11 cellular contexts compared by ENCODE assay signal in the genomic region with DNA sequence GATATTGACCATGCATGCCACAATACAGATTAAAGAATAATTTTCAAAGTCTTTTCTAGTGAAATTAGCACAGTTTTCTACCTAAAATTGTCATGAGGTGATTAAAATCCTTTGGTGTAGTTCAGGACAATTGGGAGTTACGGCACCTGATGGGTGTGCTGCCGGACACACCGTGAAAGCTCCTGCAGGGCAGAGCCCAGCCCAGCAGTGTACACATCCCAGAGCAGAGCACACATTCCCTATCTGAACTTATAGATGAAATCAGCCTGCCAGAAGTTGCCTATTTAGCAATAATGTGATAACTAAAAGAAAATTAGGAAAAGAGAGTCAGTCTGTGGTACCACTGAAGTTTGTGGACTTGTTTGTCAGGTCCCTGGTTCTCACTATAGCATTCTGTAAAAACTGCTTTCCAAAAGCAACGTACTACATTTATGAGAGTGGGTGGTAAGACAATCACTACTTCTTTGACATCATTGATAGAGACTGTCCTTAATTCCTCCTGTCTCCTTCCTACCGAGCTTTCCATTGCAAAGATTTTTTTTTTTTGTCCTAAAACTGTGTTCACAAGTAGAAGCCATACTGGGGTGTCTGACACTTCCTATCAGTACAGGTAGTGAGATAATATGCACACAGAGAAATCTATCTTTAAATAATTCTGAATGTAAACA. TPM values are rescaled to one million over a fixed set of nuclear protein-coding genes. Genes with fewer than 3 reads are reported as not detected.
DNase-seq lines count a peak whose midpoint lies in the region; ATAC-seq and TF ChIP-seq lines count a peak whose summit lies in the region.
"Had no signal": no experiment of that assay in that cellular context is flagged by ENCODE, and none has a peak within 500 bp of the region (broad histone marks: within the 10 kb centered on the region; RNA-seq: fewer than 3 reads in every experiment).

No MANE protein-coding gene starts in this region.

- H3K4me3 ChIP-seq in muscle layer of duodenum (ENCODE audit: low read depth in 1 of 2, low read length in 2 of 2) (peak overlapping the region in 1 of 2 donors; percentile 54), endodermal cell (ENCODE audit: low read length) (no peak overlapping the region), uterus (no peak overlapping the region)

- no peak for TF ChIP-seq CTCF in CD4-positive, alpha-beta T cell (IDR thresholded peaks at IDR 0.05)
- TF ChIP-seq CTCF in endodermal cell (conservative IDR thresholded peaks at IDR 0.05) (no peak), uterus (IDR thresholded peaks at IDR 0.05) (no peak)

- TF ChIP-seq POLR2A in uterus (IDR thresholded peaks at IDR 0.05), result no peak

- H3K27me3 ChIP-seq in CD4-positive, alpha-beta T cell (ENCODE audit: control insufficient read depth, insufficient read depth, low read length), result no peaks in the 10 kb centered on the region
- H3K27me3 ChIP-seq in muscle layer of duodenum (ENCODE audit: low read depth, low read length) (no peaks in the 10 kb centered on the region), endodermal cell (ENCODE audit: control insufficient read depth, insufficient read depth, low read length, poor library complexity, severe bottlenecking) (no peaks in the 10 kb centered on the region), uterus (no peaks in the 10 kb centered on the region)

- H3K4me3 Mint-ChIP-seq in CD4-positive, alpha-beta T cell, result peak overlapping the region; percentile 95
- H3K4me3 Mint-ChIP-seq in activated T-helper 17 cell treated with anti-CD3 and anti-CD28 coated beads, Interleukin-2, amount 50 U/mL, for 72 hours, result peak overlapping the region; percentile 92
- no peak overlapping the region for H3K4me3 Mint-ChIP-seq in endodermal cell

- no peaks in the 10 kb centered on the region for H3K4me1 ChIP-seq in muscle layer of duodenum (ENCODE audit: control insufficient read depth in 1 of 2, insufficient read depth in 2 of 2, low read length in 2 of 2)
- peaks cover 10% of the 10 kb centered on the region for H3K4me1 ChIP-seq in endodermal cell (ENCODE audit: control insufficient read depth, insufficient read depth, low read length)
- H3K4me1 ChIP-seq in uterus, result no peaks in the 10 kb centered on the region

- peaks cover 92% of the 10 kb centered on the region for H3K36me3 Mint-ChIP-seq in CD4-positive, alpha-beta T cell (ENCODE audit: low read depth)
- H3K36me3 Mint-ChIP-seq in activated T-helper 17 cell treated with anti-CD3 and anti-CD28 coated beads, Interleukin-2, amount 50 U/mL, for 72 hours (ENCODE audit: low read depth), result peaks cover 96% of the 10 kb centered on the region
- H3K36me3 Mint-ChIP-seq in endodermal cell (ENCODE audit: low read depth), result no peaks in the 10 kb centered on the region

- H3K9me3 ChIP-seq in CD4-positive, alpha-beta T cell (ENCODE audit: control insufficient read depth, low read length), result no peaks in the 10 kb centered on the region
- H3K9me3 ChIP-seq in muscle layer of duodenum (ENCODE audit: control insufficient read depth in 1 of 2, low read length in 2 of 2), result no peaks in the 10 kb centered on the region
- no peaks in the 10 kb centered on the region for H3K9me3 ChIP-seq in endodermal cell (ENCODE audit: control insufficient read depth, low read length)
- no peaks in the 10 kb centered on the region for H3K9me3 ChIP-seq in uterus

- POLR2A ChIA-PET in CD4-positive, alpha-beta T cell (lab: Charles Lee), result interaction anchor here (0.7 to 17.5 kb wide), 28 partner anchors 8 to 1098 kb away, joined by 3 to 384 read pairs (median 6); partner anchors contain the start of gene ACVR1

- H3K9ac ChIP-seq in endodermal cell (ENCODE audit: extremely low read depth, low read length, poor library complexity, severe bottlenecking), result no peak overlapping the region

- peak overlapping the region; percentile 97 for H3K27ac Mint-ChIP-seq in CD4-positive, alpha-beta T cell
- peak overlapping the region; percentile 96 for H3K27ac Mint-ChIP-seq in activated T-helper 17 cell treated with anti-CD3 and anti-CD28 coated beads, Interleukin-2, amount 50 U/mL, for 72 hours
- H3K27ac Mint-ChIP-seq in endodermal cell, result no peak overlapping the region

- intact Hi-C loops in CD4-positive, alpha-beta T cell (cut with DNase I, micrococcal nuclease), result loop anchor here (1.0 to 5.0 kb wide), 7 partner anchors 22 to 113 kb away; no protein-coding TSS in a partner anchor
- intact Hi-C loops in uterus (cut with DNase I; ENCODE audit: low total_unique reads), result no loop called here

- H3K27me3 Mint-ChIP-seq in CD4-positive, alpha-beta T cell, result no peaks in the 10 kb centered on the region
- no peaks in the 10 kb centered on the region for H3K27me3 Mint-ChIP-seq in activated T-helper 17 cell treated with anti-CD3 and anti-CD28 coated beads, Interleukin-2, amount 50 U/mL, for 72 hours
- no peaks in the 10 kb centered on the region for H3K27me3 Mint-ChIP-seq in endodermal cell (ENCODE audit: insufficient read depth)

- DNase-seq in CD4-positive, alpha-beta T cell, result no peak
- DNase-seq in DMS114 treated with DMSO at 0.1 percent for 48 hours (lab: John Stamatoyannopoulos, UW; ENCODE audit: unreplicated experiment) (no peak), endodermal cell (no peak), medulla oblongata (ENCODE audit: extremely low spot score) (no peak), uterus (no peak)
- DNase-seq: amygdala, IMR-90 had no signal

- peak overlapping the region; percentile 97 for H3K27ac ChIP-seq in CD4-positive, alpha-beta T cell (ENCODE audit: low read depth, low read length)
- peak overlapping the region; percentile 91 for H3K27ac ChIP-seq in muscle layer of duodenum (ENCODE audit: low read length)
- no peak overlapping the region for H3K27ac ChIP-seq in endodermal cell (ENCODE audit: low read depth, low read length)
- no peak overlapping the region for H3K27ac ChIP-seq in uterus

- ATAC-seq in CD4-positive, alpha-beta T cell (ENCODE audit: poor library complexity), result no peak
- ATAC-seq in GM19351 (IDR thresholded peaks at IDR 0.05; ENCODE audit: unreplicated experiment), result peak; percentile 0
- ATAC-seq in activated T-helper 17 cell treated with anti-CD3 and anti-CD28 coated beads, Interleukin-2, amount 50 U/mL, for 72 hours (replicated peaks), result no peak

- H3K9me3 Mint-ChIP-seq in CD4-positive, alpha-beta T cell, result no peaks in the 10 kb centered on the region
- H3K9me3 Mint-ChIP-seq in activated T-helper 17 cell treated with anti-CD3 and anti-CD28 coated beads, Interleukin-2, amount 50 U/mL, for 72 hours, result no peaks in the 10 kb centered on the region
- H3K9me3 Mint-ChIP-seq in endodermal cell, result no peaks in the 10 kb centered on the region

- peaks cover 31% of the 10 kb centered on the region for H3K4me1 Mint-ChIP-seq in CD4-positive, alpha-beta T cell (ENCODE audit: low read depth)
- peaks cover 8% of the 10 kb centered on the region for H3K4me1 Mint-ChIP-seq in activated T-helper 17 cell treated with anti-CD3 and anti-CD28 coated beads, Interleukin-2, amount 50 U/mL, for 72 hours
- H3K4me1 Mint-ChIP-seq in endodermal cell, result peaks cover 23% of the 10 kb centered on the region

- WGBS in endodermal cell (ENCODE audit: insufficient coverage in 1 of 2, insufficient read length in 1 of 2), 2 experiments, result 89 to 90% methylated on average over 1 to 5 of the region's 5 CpGs

- H3K36me3 ChIP-seq in muscle layer of duodenum (ENCODE audit: control insufficient read depth in 1 of 2, insufficient read depth in 2 of 2, low read length in 2 of 2) (no peaks in the 10 kb centered on the region), endodermal cell (ENCODE audit: control insufficient read depth, insufficient read depth, low read length) (no peaks in the 10 kb centered on the region), uterus (no peaks in the 10 kb centered on the region)

- CTCF ChIA-PET in CD4-positive, alpha-beta T cell (lab: Charles Lee), result interaction anchor here (0.7 to 3.7 kb wide), 8 partner anchors 17 to 331 kb away, joined by 3 to 41 read pairs (median 4); no protein-coding TSS in a partner anchor

RNA-seq across cellular contexts. Expression of gene CYTIP, which starts 3.4 kb away (rescaled TPM):
- 100 to 1,000 TPM; 474 to 490 TPM for total RNA-seq in CD4-positive, alpha-beta T cell
- total RNA-seq in activated T-helper 17 cell treated with anti-CD3 and anti-CD28 coated beads, Interleukin-2, amount 50 U/mL, for 72 hours, result 100 to 1,000 TPM; 581 to 591 TPM
- total RNA-seq in endodermal cell (under 1 TPM in 1 of 2 donors, not detected in 1; 0.31 TPM), uterus (1 to 10 TPM in 2 of 4 donors, under 1 TPM in 1, not detected in 1; 0.26 to 5.5 (median 2.6) TPM)
- polyA plus RNA-seq in endodermal cell (2013, experiment 1 of 2), result not detected
- polyA plus RNA-seq in endodermal cell (2013, experiment 2 of 2), result not detected
- total RNA-seq: IMR-90 had no signal
- polyA plus RNA-seq: IMR-90, neural cell had no signal

Comparison
In these comparisons a context has a peak if more than half of its experiments do, and no peak if none do; other contexts are left out.
1. H3K27ac ChIP-seq: peak in CD4-positive, alpha-beta T cell (single experiment) and muscle layer of duodenum (single experiment); none in endodermal cell (single experiment) and uterus (0 of 2).
2. RNA of gene CYTIP, which starts 3.4 kb away (total RNA-seq): 581 to 591 TPM in activated T-helper 17 cell treated with anti-CD3 and anti-CD28 coated beads, Interleukin-2, amount 50 U/mL, for 72 hours and 474 to 490 TPM in CD4-positive, alpha-beta T cell; 0.26 to 5.5 TPM in uterus and 0.31 TPM in endodermal cell; every median in the first group is over 10 times any median in the second.